14 cellular contexts compared by ENCODE assay signal in genomic region chr12:52914722-52915121, GRCh38.
"Had no signal": no experiment of that assay in that cellular context is flagged by ENCODE, and none has a peak within 500 bp of the region (broad histone marks: within the 10 kb centered on the region; RNA-seq: fewer than 3 reads in every experiment).

No MANE protein-coding gene starts in this region.

- H3K27me3 ChIP-seq: adrenal gland, cardiac muscle cell, thyroid gland had no signal

- ATAC-seq: esophagus mucosa; mucosa of descending colon; naive thymus-derived CD8-positive, alpha-beta T cell; stimulated activated memory B cell treated with anti-CD40 and anti-IgM and Interleukin-4, amounts not matched to agents 10 μg/mL and 1 μg/mL and 100 μg/mL, for 72 hours had no signal

- H3K4me3 ChIP-seq: adrenal gland, cardiac muscle cell, left ventricle myocardium inferior, mucosa of descending colon, thyroid gland had no signal

- DNase-seq: activated CD4-positive, alpha-beta T cell treated with anti-CD3 and anti-CD28 coated beads, Interleukin-2, amount 50 U/mL, for 48 hours; activated effector memory CD4-positive, alpha-beta T cell treated with Interleukin-2 at 50 U/mL for 16 hours; activated T-cell treated with anti-CD3 and anti-CD28 coated beads, Interleukin-2, amount 50 U/mL, for 24 hours; adrenal gland; left ventricle myocardium inferior; mucosa of descending colon; naive thymus-derived CD8-positive, alpha-beta T cell; stimulated activated CD4-positive, alpha-beta T cell treated with anti-CD3 and anti-CD28 coated beads, Interleukin-2, amount 100 ng/mL, for 48 hours; SW 1271; thyroid gland had no signal

- H3K9me3 ChIP-seq: adrenal gland, left ventricle myocardium inferior, mucosa of descending colon, thyroid gland had no signal

- H3K36me3 ChIP-seq: adrenal gland, cardiac muscle cell, left ventricle myocardium inferior, thyroid gland had no signal

- H3K27ac ChIP-seq: adrenal gland, cardiac muscle cell, left ventricle myocardium inferior, parathyroid adenoma, thyroid gland had no signal
